8 cellular contexts compared by ENCODE assay signal in genomic region chr11:60842688-60843605, GRCh38. TPM values are rescaled to one million over a fixed set of nuclear protein-coding genes. Genes with fewer than 3 reads are reported as not detected.
DNase-seq lines count a peak whose midpoint lies in the region; ATAC-seq and TF ChIP-seq lines count a peak whose summit lies in the region.

No MANE protein-coding gene starts in this region.

- H3K9ac ChIP-seq in muscle layer of colon (ENCODE audit: low read length) = peak overlapping the region; percentile 78

- H3K4me3 ChIP-seq in BE2C (ENCODE audit: low read depth, low read length) = peak overlapping the region; percentile 82
- peak overlapping the region; percentile 35 to 92 for H3K4me3 ChIP-seq in muscle layer of colon (ENCODE audit: low read depth in 1 of 2, low read length in 2 of 2)

- no peak for TF ChIP-seq CTCF in BE2C (IDR thresholded peaks at IDR 0.05; ENCODE audit: low read depth, low read length)

- H3K27ac ChIP-seq in KOPT-K1 (ENCODE audit: low read depth, low read length, poor library complexity, severe bottlenecking) = peak overlapping the region; percentile 77
- H3K27ac ChIP-seq in caudate nucleus (ENCODE audit: low read depth, low read length) = peak overlapping the region; percentile 65
- H3K27ac ChIP-seq in muscle layer of colon (ENCODE audit: low read depth, low read length) = peak overlapping the region; percentile 53

- no peak for ATAC-seq in GM21717 (IDR thresholded peaks at IDR 0.05; ENCODE audit: unreplicated experiment)
- no peak for ATAC-seq in GM18909 (IDR thresholded peaks at IDR 0.05; ENCODE audit: poor library complexity, unreplicated experiment)

- DNase-seq in BE2C (no peak), caudate nucleus (lab: John Stamatoyannopoulos, UW) (peak in 3 of 61 donors; percentile 9 to 16 (median 10)), UCSD-AML1 (lab: John Stamatoyannopoulos, UW; ENCODE audit: unreplicated experiment) (no peak), medulla oblongata (ENCODE audit: extremely low spot score) (no peak)

- H3K27me3 ChIP-seq in BE2C (no peaks in the 10 kb centered on the region), muscle layer of colon (ENCODE audit: control insufficient read depth in 1 of 2, insufficient read depth in 2 of 2, low read length in 2 of 2) (no peaks in the 10 kb centered on the region)

- H3K9me3 ChIP-seq in BE2C = no peaks in the 10 kb centered on the region
- H3K9me3 ChIP-seq in KOPT-K1 (ENCODE audit: insufficient read depth, low read length, poor library complexity, severe bottlenecking) = no peaks in the 10 kb centered on the region
- no peaks in the 10 kb centered on the region for H3K9me3 ChIP-seq in muscle layer of colon (ENCODE audit: low read length)

- H3K36me3 ChIP-seq in BE2C (peaks cover 5% of the 10 kb centered on the region; the same call in 1 of the 2 replicates), KOPT-K1 (ENCODE audit: insufficient read depth, low read length) (peaks cover 32% of the 10 kb centered on the region), muscle layer of colon (ENCODE audit: insufficient read depth, low read length) (no peaks in the 10 kb centered on the region)

- H3K4me1 ChIP-seq in BE2C (no peaks in the 10 kb centered on the region), muscle layer of colon (ENCODE audit: insufficient read depth, low read length) (peaks cover 31% of the 10 kb centered on the region)

RNA-seq across cellular contexts. Expression of gene CCDC86, which starts 1.0 kb away (rescaled TPM):
- 80.6 TPM for polyA plus RNA-seq in BE2C (2012; ENCODE audit: insufficient read depth, insufficient read length, low read depth)

RNA-seq across cellular contexts. Expression of gene PTGDR2, which starts 12.8 kb away (rescaled TPM):
- 0.20 TPM for polyA plus RNA-seq in BE2C (2012; ENCODE audit: insufficient read depth, insufficient read length, low read depth)

RNA-seq across cellular contexts. Expression of gene ZP1, which starts 24.4 kb away (rescaled TPM):
- not detected for polyA plus RNA-seq in BE2C (2012; ENCODE audit: insufficient read depth, insufficient read length, low read depth)

RNA-seq across cellular contexts. Expression of gene MS4A10, which starts 57.8 kb away (rescaled TPM):
- polyA plus RNA-seq in BE2C (2012; ENCODE audit: insufficient read depth, insufficient read length, low read depth) = not detected
